In the genomic region with DNA sequence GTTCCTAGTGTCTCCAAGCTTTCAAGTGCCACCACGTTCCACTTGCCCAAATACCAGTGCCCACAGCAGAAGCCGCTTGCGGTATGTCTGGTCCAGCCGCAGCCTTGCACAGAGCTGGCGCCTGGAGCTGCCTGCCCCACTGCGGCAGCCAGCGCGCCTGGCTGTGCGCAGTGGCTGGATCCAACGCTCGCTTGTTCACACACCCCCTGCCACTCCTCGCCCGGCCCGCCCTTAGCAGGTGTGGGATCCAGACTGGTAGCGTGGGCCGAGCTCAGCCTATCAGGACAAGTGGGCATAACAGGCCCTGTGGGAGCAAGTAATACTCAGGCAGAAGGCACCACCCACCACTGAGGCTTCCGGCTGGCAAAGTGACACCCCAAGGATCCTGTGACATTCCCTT, we compare ENCODE assay signal across 25 cellular contexts.
"Had no signal": no experiment of that assay in that cellular context is flagged by ENCODE, and none has a peak within 500 bp of the region (broad histone marks: within the 10 kb centered on the region; RNA-seq: fewer than 3 reads in every experiment).

No MANE protein-coding gene starts in this region.

- H3K9me3 ChIP-seq: ascending aorta had no signal

- ATAC-seq: activated CD4-positive, alpha-beta T cell treated with anti-CD3 and anti-CD28 coated beads for 36 hours; activated naive CD4-positive, alpha-beta T cell treated with anti-CD3 and anti-CD28 coated beads, Interleukin-2, amount 50 U/mL, for 72 hours; activated T-cell treated with anti-CD3 and anti-CD28 coated beads, Interleukin-2, amount 50 U/mL, for 72 hours; esophagus mucosa had no signal

- H3K4me1 Mint-ChIP-seq: activated CD4-positive, alpha-beta T cell treated with anti-CD3 and anti-CD28 coated beads for 36 hours; activated CD4-positive, alpha-beta T cell treated with anti-CD3 and anti-CD28 coated beads, Interleukin-2, amount 10 ng/mL, durations not matched to agents 24 days and 14 days; activated naive CD4-positive, alpha-beta T cell treated with anti-CD3 and anti-CD28 coated beads, Interleukin-2, amount 10 ng/mL, durations not matched to agents 7 days and 5 days; activated naive CD8-positive, alpha-beta T cell treated with anti-CD3 and anti-CD28 coated beads, Interleukin-2, amount 10 ng/mL, durations not matched to agents 7 days and 5 days; brain; central memory CD8-positive, alpha-beta T cell had no signal

- H3K27me3 ChIP-seq: ascending aorta, breast epithelium, cardiac muscle cell, dorsolateral prefrontal cortex had no signal

- H3K9me3 Mint-ChIP-seq: activated CD4-positive, alpha-beta memory T cell treated with anti-CD3 and anti-CD28 coated beads for 36 hours; activated CD4-positive, alpha-beta T cell treated with anti-CD3 and anti-CD28 coated beads, Interleukin-2, amount 10 ng/mL, durations not matched to agents 24 days and 14 days; activated naive CD4-positive, alpha-beta T cell treated with anti-CD3 and anti-CD28 coated beads, Interleukin-2, amount 10 ng/mL, durations not matched to agents 7 days and 5 days; activated naive CD4-positive, alpha-beta T cell treated with anti-CD3 and anti-CD28 coated beads, Interleukin-2, amount 50 U/mL, for 72 hours; activated naive CD8-positive, alpha-beta T cell treated with anti-CD3 and anti-CD28 coated beads, Interleukin-2, amount 10 ng/mL, durations not matched to agents 7 days and 5 days; activated T-cell treated with anti-CD3 and anti-CD28 coated beads, Interleukin-2, amount 50 U/mL, for 24 hours; activated T-cell treated with anti-CD3 and anti-CD28 coated beads, Interleukin-2, amount 50 U/mL, for 72 hours; brain; central memory CD8-positive, alpha-beta T cell; endodermal cell had no signal

- H3K27ac ChIP-seq: ascending aorta, breast epithelium, cardiac muscle cell, dorsolateral prefrontal cortex had no signal

- H3K36me3 ChIP-seq: ascending aorta, breast epithelium, cardiac muscle cell had no signal

- H3K27ac Mint-ChIP-seq: activated CD4-positive, alpha-beta memory T cell treated with anti-CD3 and anti-CD28 coated beads for 36 hours; activated CD4-positive, alpha-beta T cell treated with anti-CD3 and anti-CD28 coated beads for 36 hours; activated CD4-positive, alpha-beta T cell treated with anti-CD3 and anti-CD28 coated beads, Interleukin-2, amount 10 ng/mL, durations not matched to agents 24 days and 14 days; activated naive CD4-positive, alpha-beta T cell treated with anti-CD3 and anti-CD28 coated beads, Interleukin-2, amount 10 ng/mL, durations not matched to agents 7 days and 5 days; activated naive CD4-positive, alpha-beta T cell treated with anti-CD3 and anti-CD28 coated beads, Interleukin-2, amount 50 U/mL, for 72 hours; activated naive CD8-positive, alpha-beta T cell treated with anti-CD3 and anti-CD28 coated beads, Interleukin-2, amount 10 ng/mL, durations not matched to agents 7 days and 5 days; activated T-cell treated with anti-CD3 and anti-CD28 coated beads, Interleukin-2, amount 50 U/mL, for 24 hours; activated T-cell treated with anti-CD3 and anti-CD28 coated beads, Interleukin-2, amount 50 U/mL, for 72 hours; brain; endodermal cell had no signal

- H3K4me3 Mint-ChIP-seq: activated CD4-positive, alpha-beta memory T cell treated with anti-CD3 and anti-CD28 coated beads for 36 hours; activated CD4-positive, alpha-beta T cell treated with anti-CD3 and anti-CD28 coated beads for 36 hours; activated CD4-positive, alpha-beta T cell treated with anti-CD3 and anti-CD28 coated beads, Interleukin-2, amount 10 ng/mL, durations not matched to agents 24 days and 14 days; activated naive CD4-positive, alpha-beta T cell treated with anti-CD3 and anti-CD28 coated beads, Interleukin-2, amount 10 ng/mL, durations not matched to agents 7 days and 5 days; activated naive CD8-positive, alpha-beta T cell treated with anti-CD3 and anti-CD28 coated beads, Interleukin-2, amount 10 ng/mL, durations not matched to agents 7 days and 5 days; activated T-cell treated with anti-CD3 and anti-CD28 coated beads, Interleukin-2, amount 50 U/mL, for 24 hours; activated T-cell treated with anti-CD3 and anti-CD28 coated beads, Interleukin-2, amount 50 U/mL, for 72 hours; brain; central memory CD8-positive, alpha-beta T cell; endodermal cell had no signal

- H3K36me3 Mint-ChIP-seq: activated CD4-positive, alpha-beta memory T cell treated with anti-CD3 and anti-CD28 coated beads for 36 hours; activated naive CD4-positive, alpha-beta T cell treated with anti-CD3 and anti-CD28 coated beads, Interleukin-2, amount 10 ng/mL, durations not matched to agents 7 days and 5 days; activated naive CD4-positive, alpha-beta T cell treated with anti-CD3 and anti-CD28 coated beads, Interleukin-2, amount 50 U/mL, for 72 hours; activated naive CD8-positive, alpha-beta T cell treated with anti-CD3 and anti-CD28 coated beads, Interleukin-2, amount 10 ng/mL, durations not matched to agents 7 days and 5 days; brain had no signal

- H3K4me3 ChIP-seq: ascending aorta, breast epithelium, cardiac muscle cell, dorsolateral prefrontal cortex had no signal

- DNase-seq: activated CD4-positive, alpha-beta memory T cell treated with anti-CD3 and anti-CD28 coated beads for 36 hours; activated CD4-positive, alpha-beta T cell treated with anti-CD3 and anti-CD28 coated beads for 36 hours; activated CD4-positive, alpha-beta T cell treated with anti-CD3 and anti-CD28 coated beads, Interleukin-2, amount 10 ng/mL, durations not matched to agents 24 days and 14 days; activated CD4-positive, CD25-positive, alpha-beta regulatory T cell; activated CD4-positive, CD25-positive, alpha-beta regulatory T cell treated with anti-CD3 and anti-CD28 coated beads, Interleukin-2, amount 50 U/mL, for 72 hours; activated CD8-positive, alpha-beta memory T cell treated with anti-CD3 and anti-CD28 coated beads, Interleukin-2, amount 50 U/mL, for 48 hours; activated gamma-delta T cell; activated naive CD4-positive, alpha-beta T cell; activated naive CD4-positive, alpha-beta T cell treated with anti-CD3 and anti-CD28 coated beads, Interleukin-2, amount 10 ng/mL, durations not matched to agents 7 days and 5 days; activated naive CD8-positive, alpha-beta T cell treated with anti-CD3 and anti-CD28 coated beads, Interleukin-2, amount 10 ng/mL, durations not matched to agents 7 days and 5 days; activated T-cell treated with anti-CD3 and anti-CD28 coated beads for 4 hours; activated T-cell treated with anti-CD3 and anti-CD28 coated beads, Interleukin-2, amount 50 U/mL, for 24 hours; activated T-cell treated with anti-CD3 and anti-CD28 coated beads, Interleukin-2, amount 50 U/mL, for 72 hours; effector memory CD4-positive, alpha-beta T cell; endodermal cell; foreskin fibroblast; T-helper 2 cell had no signal

- H3K27me3 Mint-ChIP-seq: activated CD4-positive, alpha-beta memory T cell treated with anti-CD3 and anti-CD28 coated beads for 36 hours; activated CD4-positive, alpha-beta T cell treated with anti-CD3 and anti-CD28 coated beads, Interleukin-2, amount 10 ng/mL, durations not matched to agents 24 days and 14 days; activated naive CD4-positive, alpha-beta T cell treated with anti-CD3 and anti-CD28 coated beads, Interleukin-2, amount 10 ng/mL, durations not matched to agents 7 days and 5 days; activated T-cell treated with anti-CD3 and anti-CD28 coated beads, Interleukin-2, amount 50 U/mL, for 24 hours; brain; central memory CD8-positive, alpha-beta T cell had no signal

- H3K4me1 ChIP-seq: ascending aorta, breast epithelium had no signal
